In the genomic region with DNA sequence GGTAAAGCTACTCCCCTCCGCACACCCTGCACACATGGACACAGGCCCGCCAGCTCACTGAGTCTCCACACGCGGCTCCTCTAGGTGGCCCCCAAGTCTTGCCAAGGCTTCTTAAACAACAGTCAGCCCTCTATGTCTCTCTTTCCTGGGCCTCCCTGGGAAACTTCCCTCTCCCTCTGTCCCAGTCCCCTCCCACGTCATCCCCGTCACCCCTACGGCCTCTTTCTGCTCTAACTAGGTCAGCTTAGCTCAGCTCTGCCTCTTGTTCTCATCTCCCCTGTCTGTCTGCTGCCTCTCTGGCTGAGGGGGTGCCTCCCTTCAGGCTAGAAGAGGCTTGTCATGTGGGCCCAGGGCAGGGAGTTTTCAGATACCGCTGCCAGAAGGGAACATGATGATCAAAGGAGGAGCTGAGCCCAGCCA, we compare ENCODE assay signal across 10 cellular contexts. TPM values are rescaled to one million over a fixed set of nuclear protein-coding genes. Genes with fewer than 3 reads are reported as not detected.
DNase-seq lines count a peak whose midpoint lies in the region; ATAC-seq and TF ChIP-seq lines count a peak whose summit lies in the region.
"Had no signal": no experiment of that assay in that cellular context is flagged by ENCODE, and none has a peak within 500 bp of the region (broad histone marks: within the 10 kb centered on the region; RNA-seq: fewer than 3 reads in every experiment).

No MANE protein-coding gene starts in this region.

- TF ChIP-seq CTCF in GM10248 (IDR thresholded peaks at IDR 0.05; ENCODE audit: control extremely low read depth, extremely low read depth, low read depth, missing control alignments), result no peak

- no peaks in the 10 kb centered on the region for H3K9me3 Mint-ChIP-seq in activated T-cell treated with anti-CD3 and anti-CD28 coated beads, Interleukin-2, amount 50 U/mL, for 72 hours

- H3K4me3 Mint-ChIP-seq in activated T-cell treated with anti-CD3 and anti-CD28 coated beads, Interleukin-2, amount 50 U/mL, for 72 hours, result no peak overlapping the region

- H3K27ac ChIP-seq in temporal lobe (ENCODE audit: low read depth, low read length), result peak overlapping the region; percentile 27

- ATAC-seq in activated T-cell treated with anti-CD3 and anti-CD28 coated beads, Interleukin-2, amount 50 U/mL, for 72 hours (replicated peaks in 1 of 2), result no peak
- ATAC-seq in left lobe of liver, result peak; percentile 13
- ATAC-seq in activated CD4-positive, CD25-positive, alpha-beta regulatory T cell treated with anti-CD3 and anti-CD28 coated beads, Interleukin-2, amount 50 U/mL, for 24 hours, result no peak

- POLR2A ChIA-PET in GM10248 (lab: Yijun Ruan, JAX), result no interaction called here

- H3K4me1 Mint-ChIP-seq in activated T-cell treated with anti-CD3 and anti-CD28 coated beads, Interleukin-2, amount 50 U/mL, for 72 hours (ENCODE audit: low read depth), result peaks cover 48% of the 10 kb centered on the region

- no peak overlapping the region for H3K27ac Mint-ChIP-seq in activated T-cell treated with anti-CD3 and anti-CD28 coated beads, Interleukin-2, amount 50 U/mL, for 72 hours

- H3K27me3 Mint-ChIP-seq in activated T-cell treated with anti-CD3 and anti-CD28 coated beads, Interleukin-2, amount 50 U/mL, for 72 hours (ENCODE audit: low read depth), result no peaks in the 10 kb centered on the region

- H3K36me3 Mint-ChIP-seq in activated T-cell treated with anti-CD3 and anti-CD28 coated beads, Interleukin-2, amount 50 U/mL, for 72 hours (ENCODE audit: insufficient read depth in 2 of 2), result peaks cover 10 to 49% of the 10 kb centered on the region in 2 donors

- CTCF ChIA-PET in GM10248 (lab: Yijun Ruan, JAX), result interaction anchor here (1.3 to 1.4 kb wide), 2 partner anchors 12 to 13 kb away, joined by 3 to 4 read pairs; no protein-coding TSS in a partner anchor

- peak; percentile 46 for DNase-seq in activated T-cell treated with anti-CD3 and anti-CD28 coated beads, Interleukin-2, amount 50 U/mL, for 1 hour
- no peak for DNase-seq in activated T-cell treated with anti-CD3 and anti-CD28 coated beads, Interleukin-2, amount 50 U/mL, for 72 hours
- DNase-seq in brain pericyte (ENCODE audit: low read depth, low spot score) (peak; percentile 63), left lobe of liver (ENCODE audit: low spot score) (no peak), GM19238 (ENCODE audit: insufficient read length, low spot score) (no peak), GM10248 (ENCODE audit: extremely low spot score) (no peak)
- DNase-seq: AML-193, MM.1S had no signal

RNA-seq across cellular contexts. Expression of gene SEPTIN6, which starts 38.8 kb away (rescaled TPM):
- 100 to 1,000 TPM; 183 to 275 TPM for total RNA-seq in activated T-cell treated with anti-CD3 and anti-CD28 coated beads, Interleukin-2, amount 50 U/mL, for 72 hours
- total RNA-seq in left lobe of liver, result 13.7 TPM
- total RNA-seq in temporal lobe, result 49.2 TPM

RNA-seq across cellular contexts. Expression of gene NKRF, which starts 47.9 kb away (rescaled TPM):
- total RNA-seq in activated T-cell treated with anti-CD3 and anti-CD28 coated beads, Interleukin-2, amount 50 U/mL, for 72 hours, result 10 to 100 TPM; 15.9 to 18.8 TPM
- total RNA-seq in left lobe of liver, result 4.2 TPM
- total RNA-seq in temporal lobe, result 15.0 TPM

Comparison
In these comparisons a context has a peak if more than half of its experiments do, and no peak if none do; other contexts are left out.
1. DNase-seq: peak in activated T-cell treated with anti-CD3 and anti-CD28 coated beads, Interleukin-2, amount 50 U/mL, for 1 hour (single experiment) and brain pericyte (single experiment); none in activated T-cell treated with anti-CD3 and anti-CD28 coated beads, Interleukin-2, amount 50 U/mL, for 72 hours (0 of 2), left lobe of liver (single experiment), GM19238 (single experiment) and GM10248 (single experiment).